In genomic region chr1:33634806-33635205, GRCh38 we compare ENCODE assay signal across 9 cellular contexts.
DNase-seq lines count a peak whose midpoint lies in the region; ATAC-seq and TF ChIP-seq lines count a peak whose summit lies in the region.
"Had no signal": no experiment of that assay in that cellular context is flagged by ENCODE, and none has a peak within 500 bp of the region (broad histone marks: within the 10 kb centered on the region; RNA-seq: fewer than 3 reads in every experiment).

No MANE protein-coding gene starts in this region.

- H3K4me1 ChIP-seq in PC-3 (ENCODE audit: insufficient read depth, low read length): no peaks in the 10 kb centered on the region

- no peaks in the 10 kb centered on the region for H3K9me2 ChIP-seq in PC-3 (replicated peaks; ENCODE audit: low read length)

- H3K27ac Mint-ChIP-seq in nephron progenitor cell: no peak overlapping the region
- H3K27ac Mint-ChIP-seq: activated naive CD8-positive, alpha-beta T cell had no signal

- no peaks in the 10 kb centered on the region for H3K36me3 ChIP-seq in PC-3 (ENCODE audit: low read depth, low read length)

- H3K9ac ChIP-seq in PC-3 (ENCODE audit: low read length): no peak overlapping the region

- H3K9me3 Mint-ChIP-seq in nephron progenitor cell: no peaks in the 10 kb centered on the region

- TF ChIP-seq CTCF in PC-3 (conservative IDR thresholded peaks at IDR 0.05; ENCODE audit: low read depth, low read length): peak; percentile 72
- TF ChIP-seq CTCF in epithelial cell of esophagus (IDR thresholded peaks at IDR 0.05; ENCODE audit: insufficient read depth, low read depth, low read length, missing control alignments): peak; percentile 54
- TF ChIP-seq CTCF in nephron progenitor cell (IDR thresholded peaks at IDR 0.05): peak; percentile 60

- no peaks in the 10 kb centered on the region for H3K9me3 ChIP-seq in PC-3 (ENCODE audit: low read length)

- H3K4me3 Mint-ChIP-seq in nephron progenitor cell: no peak overlapping the region
- H3K4me3 Mint-ChIP-seq: activated naive CD8-positive, alpha-beta T cell had no signal

- intact Hi-C loops in Right ventricle myocardium inferior (cut with DNase I): loop anchor here (5.0 to 10.0 kb wide), 3 partner anchors 530 to 1107 kb away; partner anchors contain the start of gene CSMD2
- intact Hi-C loops in cardiac septum (cut with DNase I): loop anchor here (5.0 kb wide), 2 partner anchors 532 to 1107 kb away; partner anchors contain the start of gene CSMD2
- intact Hi-C loops in PC-3 (cut with micrococcal nuclease): loop anchor here (5.0 kb wide), 1 partner anchor 962 kb away; no protein-coding TSS in a partner anchor

- no peaks in the 10 kb centered on the region for H3K79me2 ChIP-seq in PC-3 (ENCODE audit: low read length)

- H3K4me3 ChIP-seq in PC-3 (ENCODE audit: low read length) (no peak overlapping the region), epithelial cell of esophagus (ENCODE audit: low read length) (no peak overlapping the region)

- no peaks in the 10 kb centered on the region for H4K20me1 ChIP-seq in PC-3 (ENCODE audit: low read length)

- no peaks in the 10 kb centered on the region for H3K36me3 Mint-ChIP-seq in nephron progenitor cell (ENCODE audit: low read depth)
- H3K36me3 Mint-ChIP-seq: activated naive CD8-positive, alpha-beta T cell had no signal

- H3K27me3 Mint-ChIP-seq in nephron progenitor cell (ENCODE audit: low read depth, poor library complexity): peaks cover 18% of the 10 kb centered on the region

- ATAC-seq in Right ventricle myocardium inferior (peak; percentile 43), PC-3 (peak; percentile 27; the same call in 1 of the 2 replicates)

- no peaks in the 10 kb centered on the region for H3F3A ChIP-seq in PC-3 (ENCODE audit: low read length, unreplicated experiment)

- no peak overlapping the region for H3K4me2 ChIP-seq in PC-3 (ENCODE audit: low read length)

- POLR2A ChIA-PET in PC-3 (lab: Charles Lee; ENCODE audit: unreplicated experiment): no interaction called here

- BruUV-seq in PC-3 (replicated peaks; lab: Mats Ljungman, UMichigan): no TSS peak

- peaks cover 30% of the 10 kb centered on the region; the same call in 1 of the 2 replicates for H3K27me3 ChIP-seq in PC-3 (ENCODE audit: low read length)

- H3K4me1 Mint-ChIP-seq in nephron progenitor cell: no peaks in the 10 kb centered on the region

- no peak for DNase-seq in Right ventricle myocardium inferior (ENCODE audit: missing footprints)
- DNase-seq in cardiac septum (ENCODE audit: low spot score): no peak
- peak; percentile 47 for DNase-seq in PC-3
- DNase-seq in epithelial cell of esophagus (ENCODE audit: low read depth): peak; percentile 32
- DNase-seq in nephron progenitor cell: peak; percentile 60
- DNase-seq in HPDE6-E6E7 (ENCODE audit: extremely low spot score): no peak
- no peak for DNase-seq in middle frontal gyrus (ENCODE audit: extremely low spot score, low spot score)
- DNase-seq in central memory CD4-positive, alpha-beta T cell: no peak

- no peak overlapping the region for H2AFZ ChIP-seq in PC-3 (ENCODE audit: low read length)

- H3K27ac ChIP-seq in PC-3 (ENCODE audit: low read length): no peak overlapping the region

- CTCF ChIA-PET in PC-3 (lab: Charles Lee): interaction anchor here (0.5 kb wide), 1 partner anchor 377 kb away, joined by 4 read pairs; no protein-coding TSS in a partner anchor

Comparison
In these comparisons a context has a peak if more than half of its experiments do, and no peak if none do; other contexts are left out.
1. DNase-seq: peak in PC-3 (single experiment), epithelial cell of esophagus (single experiment) and nephron progenitor cell (single experiment); none in Right ventricle myocardium inferior (single experiment), cardiac septum (single experiment), HPDE6-E6E7 (single experiment), middle frontal gyrus (single experiment) and central memory CD4-positive, alpha-beta T cell (single experiment).
2. Peak in every context shown above with its lines, with median percentiles within 50 percentile points of each other: CTCF ChIP-seq.